ENCODE assay signal across 23 cellular contexts in the genomic region with DNA sequence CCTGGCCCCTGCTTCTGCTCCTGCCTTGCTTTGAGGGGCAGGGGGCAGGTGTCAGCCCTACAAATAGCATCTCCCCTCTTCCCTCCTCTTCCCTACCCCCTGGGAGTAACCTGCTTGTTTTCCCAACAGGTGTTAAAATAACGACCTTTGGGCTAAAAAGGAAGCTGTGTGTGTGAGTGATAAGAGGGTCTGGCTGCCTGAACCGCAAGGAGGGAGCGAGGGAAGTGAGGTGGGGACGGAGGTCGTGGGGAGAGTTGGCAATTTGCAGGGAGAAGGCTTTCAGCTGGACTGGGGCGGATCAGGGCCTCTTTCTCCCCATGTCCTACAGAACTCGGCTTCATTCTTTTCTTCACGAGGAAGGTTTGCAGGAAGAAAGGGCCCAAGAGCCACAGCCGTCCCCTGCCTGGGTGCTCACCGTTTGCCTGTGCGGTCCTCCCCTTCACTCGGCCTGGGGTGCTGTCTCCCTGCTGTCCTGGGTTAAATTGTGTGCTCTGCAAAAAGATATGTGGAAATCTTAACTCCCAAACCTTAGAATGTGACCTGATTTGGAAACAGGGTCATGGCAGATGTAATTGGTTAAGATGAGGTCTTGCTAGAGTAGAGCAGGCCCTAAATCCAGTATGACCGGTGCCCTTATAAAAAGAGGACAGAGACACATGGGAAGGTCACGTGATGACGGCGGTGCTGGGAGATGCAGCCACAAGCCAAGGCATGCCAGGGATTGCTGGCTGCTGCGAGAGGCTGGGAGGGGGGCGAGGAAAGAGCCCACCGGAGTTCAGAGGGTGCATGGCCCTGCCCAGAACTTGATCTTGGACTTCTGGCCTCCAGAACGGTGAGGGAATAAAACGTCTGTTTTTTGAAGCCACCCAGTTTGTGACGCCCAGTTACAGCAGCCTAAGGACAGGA. TPM values are rescaled to one million over a fixed set of nuclear protein-coding genes. Genes with fewer than 3 reads are reported as not detected.
A peak's percentile ranks its signal among the peaks of the same experiment; 100 is the strongest.
DNase-seq lines count a peak whose midpoint lies in the region; ATAC-seq, FAIRE-seq and TF ChIP-seq lines count a peak whose summit lies in the region.
"Had no signal": no experiment of that assay in that cellular context is flagged by ENCODE, and none has a peak within 500 bp of the region (broad histone marks: within the 10 kb centered on the region; RNA-seq: fewer than 3 reads in every experiment).

No MANE protein-coding gene starts in this region.

- H3K79me1 ChIP-seq in mesenchymal stem cell (replicated peaks; ENCODE audit: low read length, poor library complexity, severe bottlenecking) = no peaks in the 10 kb centered on the region

- H4K8ac ChIP-seq in mesenchymal stem cell (ENCODE audit: low read length) = no peak overlapping the region

- H3K23ac ChIP-seq in mesenchymal stem cell (ENCODE audit: low read length in 2 of 2) = no peak overlapping the region

- H3K9me3 ChIP-seq in left ventricle myocardium inferior (replicated peaks) (peaks cover 4% of the 10 kb centered on the region), GM12878 (replicated peaks; ENCODE audit: control insufficient read depth, insufficient read depth, low read length) (no peaks in the 10 kb centered on the region), mesenchymal stem cell (ENCODE audit: control insufficient read depth, low read length) (no peaks in the 10 kb centered on the region)
- H3K9me3 ChIP-seq: pancreas, sigmoid colon had no signal

- H3K9me3 Mint-ChIP-seq in type B pancreatic cell = peaks cover 4% of the 10 kb centered on the region
- H3K9me3 Mint-ChIP-seq: activated naive CD4-positive, alpha-beta T cell treated with anti-CD3 and anti-CD28 coated beads, Interleukin-2, amount 10 ng/mL, durations not matched to agents 7 days and 5 days; activated T-cell treated with anti-CD3 and anti-CD28 coated beads, Interleukin-2, amount 50 U/mL, for 24 hours; CD4-positive, alpha-beta memory T cell had no signal

- H4K91ac ChIP-seq in mesenchymal stem cell (ENCODE audit: low read length) = peak overlapping the region; percentile 54

- no peaks in the 10 kb centered on the region for H4K20me1 ChIP-seq in GM12878 (ENCODE audit: control insufficient read depth, insufficient read depth)

- no peak for TF ChIP-seq RAD21 in GM12878 (IDR thresholded peaks at IDR 0.05; ENCODE audit: insufficient read depth, low read depth, low read length)

- peak overlapping the region; percentile 56 for H3K27ac Mint-ChIP-seq in type B pancreatic cell
- H3K27ac Mint-ChIP-seq: activated naive CD4-positive, alpha-beta T cell treated with anti-CD3 and anti-CD28 coated beads, Interleukin-2, amount 10 ng/mL, durations not matched to agents 7 days and 5 days; activated T-cell treated with anti-CD3 and anti-CD28 coated beads, Interleukin-2, amount 50 U/mL, for 24 hours had no signal

- H2BK5ac ChIP-seq in mesenchymal stem cell (ENCODE audit: low read depth, low read length, poor library complexity, severe bottlenecking) = no peak overlapping the region

- ATAC-seq in Right ventricle myocardium inferior = no peak
- ATAC-seq in GM12878 = no peak
- ATAC-seq in GM21367 (IDR thresholded peaks at IDR 0.05; ENCODE audit: unreplicated experiment) = no peak
- ATAC-seq: left ventricle myocardium superior, pancreas had no signal

- RAD21 ChIA-PET in GM12878 (lab: Charles Lee; ENCODE audit: unreplicated experiment) = no interaction called here

- SMC1A ChIA-PET in GM12878 (lab: Charles Lee; ENCODE audit: uncharacterized antibody, unreplicated experiment) = no interaction called here

- H3K14ac ChIP-seq in mesenchymal stem cell (ENCODE audit: low read length in 2 of 2) = no peak overlapping the region

- H3K27me3 ChIP-seq in left ventricle myocardium inferior (ENCODE audit: low read depth) = no peaks in the 10 kb centered on the region
- H3K27me3 ChIP-seq in GM12878 (replicated peaks in 1 of 2; ENCODE audit: control insufficient read depth in 2 of 2, insufficient read depth in 2 of 2, low read length in 1 of 2) = no peaks in the 10 kb centered on the region; a peak in 1 of 4 replicates
- H3K27me3 ChIP-seq in mesenchymal stem cell (ENCODE audit: control insufficient read depth in 1 of 2, insufficient read depth in 1 of 2, low read length in 2 of 2) = peaks cover 3 to 24% of the 10 kb centered on the region in 2 experiments
- H3K27me3 ChIP-seq: pancreas, sigmoid colon had no signal

- in situ Hi-C loops in GM12878 (cut with MboI) = no loop called here

- CTCF ChIA-PET in GM12878 (lab: Yijun Ruan, JAX) = no interaction called here

- H3K4me2 ChIP-seq in GM12878 (ENCODE audit: control insufficient read depth, insufficient read depth) = no peak overlapping the region
- no peak overlapping the region for H3K4me2 ChIP-seq in mesenchymal stem cell (ENCODE audit: low read length, poor library complexity, severe bottlenecking)

- peaks cover 60% of the 10 kb centered on the region for H3K4me1 Mint-ChIP-seq in type B pancreatic cell (ENCODE audit: unreplicated experiment)

- TF ChIP-seq EP300 in GM12878 (IDR thresholded peaks at IDR 0.05; ENCODE audit: borderline replicate concordance in 1 of 2, control insufficient read depth in 1 of 2, low read depth in 2 of 2, low read length in 2 of 2) = no peak

- H3K36me3 Mint-ChIP-seq in type B pancreatic cell = no peaks in the 10 kb centered on the region
- H3K36me3 Mint-ChIP-seq: activated naive CD4-positive, alpha-beta T cell treated with anti-CD3 and anti-CD28 coated beads, Interleukin-2, amount 10 ng/mL, durations not matched to agents 7 days and 5 days; CD4-positive, alpha-beta memory T cell had no signal

- H2BK12ac ChIP-seq in mesenchymal stem cell (ENCODE audit: low read length in 2 of 2) = peak overlapping the region in 1 of 2 experiments; percentile 51

- H2BK120ac ChIP-seq in mesenchymal stem cell (ENCODE audit: low read depth, low read length) = no peak overlapping the region

- peak overlapping the region; percentile 9 for H3K4me3 Mint-ChIP-seq in type B pancreatic cell
- H3K4me3 Mint-ChIP-seq: activated naive CD4-positive, alpha-beta T cell treated with anti-CD3 and anti-CD28 coated beads, Interleukin-2, amount 10 ng/mL, durations not matched to agents 7 days and 5 days; activated T-cell treated with anti-CD3 and anti-CD28 coated beads, Interleukin-2, amount 50 U/mL, for 24 hours; CD4-positive, alpha-beta memory T cell had no signal

- intact Hi-C loops in Right ventricle myocardium inferior (cut with DNase I) (no loop called here), left ventricle myocardium inferior (cut with micrococcal nuclease) (no loop called here), GM12878 (cut with micrococcal nuclease; ENCODE audit: unreplicated experiment) (no loop called here)

- no peak overlapping the region for H3K9ac ChIP-seq in GM12878 (ENCODE audit: control insufficient read depth, insufficient read depth, low read length)
- H3K9ac ChIP-seq in mesenchymal stem cell (ENCODE audit: low read length) = no peak overlapping the region

- POLR2A ChIA-PET in GM12878 (lab: Charles Lee) = no interaction called here

- H2AFZ ChIP-seq in GM12878 (ENCODE audit: control insufficient read depth, low read depth, low read length) (no peak overlapping the region), mesenchymal stem cell (ENCODE audit: low read depth, low read length) (no peak overlapping the region)

- H3K4me3 ChIP-seq in left ventricle myocardium inferior (no peak overlapping the region), GM12878 (no peak overlapping the region), mesenchymal stem cell (ENCODE audit: insufficient read depth in 1 of 2, low read depth in 1 of 2, low read length in 2 of 2) (no peak overlapping the region)
- H3K4me3 ChIP-seq: pancreas, sigmoid colon had no signal

- TF ChIP-seq POLR2A in GM12878 (IDR thresholded peaks at IDR 0.05; ENCODE audit: low read depth, low read length) = no peak

- no TSS peak for BruUV-seq in GM12878 (replicated peaks; lab: Mats Ljungman, UMichigan)

- no peak for FAIRE-seq in GM12878 (lab: Jason Lieb, UNC)
- FAIRE-seq: GM18507, pancreas, urothelium cell line had no signal

- no peaks in the 10 kb centered on the region for H3K79me2 ChIP-seq in GM12878 (ENCODE audit: control insufficient read depth, insufficient read depth, low read length)

- TF ChIP-seq CTCF in left ventricle myocardium inferior (IDR thresholded peaks at IDR 0.05; ENCODE audit: borderline replicate concordance) (no peak), GM12878 (IDR thresholded peaks at IDR 0.05 in 2 of 3, conservative IDR thresholded peaks at IDR 0.05 in 1 of 3; ENCODE audit: control insufficient read depth in 2 of 3, extremely low read depth in 1 of 3, insufficient read depth in 1 of 3, low read depth in 3 of 3, low read length in 3 of 3) (no peak), type B pancreatic cell (conservative IDR thresholded peaks at IDR 0.05) (no peak)

- H3K18ac ChIP-seq in mesenchymal stem cell (ENCODE audit: low read depth in 1 of 2, low read length in 2 of 2) = peak overlapping the region; percentile 42 to 53

- no peaks in the 10 kb centered on the region for H3K36me3 ChIP-seq in left ventricle myocardium inferior
- H3K36me3 ChIP-seq in GM12878 (ENCODE audit: control insufficient read depth in 2 of 2, insufficient read depth in 2 of 2, low read length in 1 of 2) = no peaks in the 10 kb centered on the region
- H3K36me3 ChIP-seq in mesenchymal stem cell (ENCODE audit: control insufficient read depth in 1 of 2, insufficient read depth in 2 of 2, low read depth in 1 of 2, low read length in 2 of 2) = no peaks in the 10 kb centered on the region
- H3K36me3 ChIP-seq: pancreas, sigmoid colon had no signal

- WGBS in GM12878 (ENCODE audit: insufficient coverage, insufficient replicate concordance, low lambda C conversion rate, missing lambda C conversion rate) = 69% methylated on average over 22 of the region's 22 CpGs
- 83% methylated on average over 22 of the region's 22 CpGs for WGBS in mesenchymal stem cell

- DNase-seq in Right ventricle myocardium inferior (ENCODE audit: missing footprints) (peak; percentile 23), left ventricle myocardium inferior (no peak), GM12878 (ENCODE audit: low read depth, low spot score) (no peak), mesenchymal stem cell (no peak), type B pancreatic cell (ENCODE audit: extremely low spot score, unreplicated experiment) (no peak), NCI-H2081 treated with DMSO at 0.1 percent for 48 hours (lab: John Stamatoyannopoulos, UW) (no peak), RKO (ENCODE audit: low spot score) (no peak)
- DNase-seq: activated CD4-positive, alpha-beta T cell treated with anti-CD3 and anti-CD28 coated beads, Interleukin-2, amount 50 U/mL, for 4 hours; activated naive CD4-positive, alpha-beta T cell treated with anti-CD3 and anti-CD28 coated beads, Interleukin-2, amount 10 ng/mL, durations not matched to agents 7 days and 5 days; activated T-cell treated with anti-CD3 and anti-CD28 coated beads, Interleukin-2, amount 50 U/mL, for 24 hours; CD4-positive, alpha-beta memory T cell; DMS79 treated with DMSO at 0.1 percent for 48 hours; foreskin melanocyte; left ventricle myocardium superior; NCI-H1092 treated with DMSO at 0.1 percent for 48 hours; RPMI8226; sigmoid colon had no signal

- peak overlapping the region; percentile 11 for H2AK5ac ChIP-seq in mesenchymal stem cell (ENCODE audit: low read length, severe bottlenecking)

- peaks cover 17% of the 10 kb centered on the region for H3K4me1 ChIP-seq in left ventricle myocardium inferior
- H3K4me1 ChIP-seq in GM12878 (ENCODE audit: control insufficient read depth, insufficient read depth, low read length) = peaks cover 25% of the 10 kb centered on the region
- peaks cover 14% of the 10 kb centered on the region for H3K4me1 ChIP-seq in mesenchymal stem cell (ENCODE audit: control insufficient read depth, insufficient read depth, low read depth, low read length)

- H3K27ac ChIP-seq in left ventricle myocardium inferior (replicated peaks) = no peak overlapping the region
- H3K27ac ChIP-seq in GM12878 (ENCODE audit: control insufficient read depth, insufficient read depth) = no peak overlapping the region
- H3K27ac ChIP-seq in mesenchymal stem cell (ENCODE audit: low read length, poor library complexity, severe bottlenecking) = no peak overlapping the region
- H3K27ac ChIP-seq: epithelial cell of prostate, HL-60, pancreas had no signal

- H2BK15ac ChIP-seq in mesenchymal stem cell (ENCODE audit: low read depth, poor library complexity, severe bottlenecking) = no peak overlapping the region

- H3K27me3 Mint-ChIP-seq in type B pancreatic cell = no peaks in the 10 kb centered on the region
- H3K27me3 Mint-ChIP-seq: CD4-positive, alpha-beta memory T cell had no signal

- H3K4ac ChIP-seq in mesenchymal stem cell (ENCODE audit: low read depth in 1 of 2, low read length in 2 of 2) = no peak overlapping the region

RNA-seq across cellular contexts. Expression of gene NCOR2, which starts 38.7 kb away (rescaled TPM):
- total RNA-seq in Right ventricle myocardium inferior = 134 TPM
- 152 TPM for total RNA-seq in left ventricle myocardium inferior
- total RNA-seq in GM12878 (2013; cell fraction: nucleolus; rRNA removed) = 166 and 195 TPM in 2 replicates
- 12.8 and 18.6 TPM in 2 replicates for total RNA-seq in GM12878 (2014; rRNA removed)
- 7.2 and 8.6 TPM in 2 replicates for total RNA-seq in GM12878 (2014; rRNA removed; fragmentation: Illumina TruSeq; extraction: Trizol)
- total RNA-seq in GM12878 (2021) = 164 and 179 TPM in 2 replicates
- 25.4 TPM for polyA plus RNA-seq in GM12878 (2011; ENCODE audit: low read depth)
- 2.6 and 4.2 TPM in 2 replicates for polyA plus RNA-seq in GM12878 (2011; rRNA removed)
- 6.2 and 8.2 TPM in 2 replicates for polyA plus RNA-seq in GM12878 (2011; cell fraction: cytosol; rRNA removed)
- 44.5 and 72.5 TPM in 2 replicates for polyA plus RNA-seq in GM12878 (2011; cell fraction: nucleus; rRNA removed)
- 79.0 and 103 TPM in 2 replicates for polyA plus RNA-seq in GM12878 (2012)
- 10.2 and 17.4 TPM in 2 replicates for polyA plus RNA-seq in GM12878 (2014; fragmentation: Illumina TruSeq; extraction: Trizol)
- polyA plus RNA-seq in GM12878 (2014; fragmentation: Nextera tagmentation; extraction: Ambion mirVana) = under 1 TPM; 0.43 to 0.60 TPM
- 41.1 and 63.1 TPM in 2 replicates for polyA plus RNA-seq in GM12878 (2014; rRNA removed)
- 10 to 100 TPM; 12.7 to 17.1 TPM for polyA plus RNA-seq in GM12878 (2016; fragmentation: Nextera tagmentation; extraction: Ambion mirVana)
- 33.4 and 33.8 TPM in 2 replicates for polyA minus RNA-seq in GM12878 (2011; rRNA and poly(A)+ RNA removed)
- 26.9 and 42.9 TPM in 2 replicates for polyA minus RNA-seq in GM12878 (2011; cell fraction: cytosol; rRNA and poly(A)+ RNA removed)
- polyA minus RNA-seq in GM12878 (2011; cell fraction: nucleus; rRNA and poly(A)+ RNA removed) = 23.1 and 47.3 TPM in 2 replicates
- 120 TPM for polyA plus RNA-seq in mesenchymal stem cell (2013, experiment 1 of 2)
- polyA plus RNA-seq in mesenchymal stem cell (2013, experiment 2 of 2) = 113 TPM
- total RNA-seq in type B pancreatic cell (ENCODE audit: low replicate concordance) = 219 and 227 TPM in 2 replicates
